In genomic region chr14:53216888-53217282, GRCh38 we compare ENCODE assay signal across 8 cellular contexts.
DNase-seq lines count a peak whose midpoint lies in the region; ATAC-seq and TF ChIP-seq lines count a peak whose summit lies in the region.
"Not testable (repeated sequence)": the region's sequence is repeated elsewhere in the genome, so short reads cannot be mapped to it uniquely, and the experiment has no call there.

No MANE protein-coding gene starts in this region.

- not testable (repeated sequence) for H3K36me3 Mint-ChIP-seq in CD4-positive, alpha-beta T cell (ENCODE audit: low read depth); activated T-helper 1 cell treated with anti-CD3 and anti-CD28 coated beads, Interleukin-12 subunit alpha, Interleukin-12 subunit beta, Interleukin-2, Interleukin-4 antibody, amounts not matched to agents 30 ng/mL and 10 ng/mL and 1 ng/mL, durations not matched to agents 14 hours and 24 hours and 36 hours (ENCODE audit: low read depth); central memory CD8-positive, alpha-beta T cell (ENCODE audit: insufficient read depth); neural crest cell (ENCODE audit: low read depth)

- H3K9me2 ChIP-seq in SU-DHL-6 (replicated peaks; ENCODE audit: insufficient read depth, low read length); hepatocyte (replicated peaks; ENCODE audit: insufficient read depth): not testable (repeated sequence)

- not testable (repeated sequence) for H3K79me2 ChIP-seq in SU-DHL-6 (ENCODE audit: insufficient read depth, low read length); hepatocyte

- TF ChIP-seq EP300 in stomach (IDR thresholded peaks at IDR 0.05) = not testable (repeated sequence)

- H2AFZ ChIP-seq in SU-DHL-6 (ENCODE audit: low read depth, low read length, severe bottlenecking) = peak overlapping the region; percentile 100
- peak overlapping the region; percentile 79 for H2AFZ ChIP-seq in hepatocyte

- TF ChIP-seq CTCF in CD4-positive, alpha-beta T cell (IDR thresholded peaks at IDR 0.05); SU-DHL-6 (IDR thresholded peaks at IDR 0.05; ENCODE audit: insufficient read depth, low read length, poor library complexity, severe bottlenecking); hepatocyte (IDR thresholded peaks at IDR 0.05; ENCODE audit: poor library complexity); neural crest cell (conservative IDR thresholded peaks at IDR 0.05); stomach (IDR thresholded peaks at IDR 0.05): not testable (repeated sequence)

- H3K9me3 ChIP-seq in CD4-positive, alpha-beta T cell (ENCODE audit: control insufficient read depth, low read length); HUES64 (ENCODE audit: insufficient read depth, low read depth, low read length); SU-DHL-6 (ENCODE audit: insufficient read depth, low read length); hepatocyte (ENCODE audit: low read depth); stomach: not testable (repeated sequence)

- intact Hi-C loops in CD4-positive, alpha-beta T cell (cut with DNase I, micrococcal nuclease) = loop anchor here in 1 of 2 experiments (5.0 kb wide), 1 partner anchor 65 kb away; the partner anchor contains the start of gene DDHD1
- intact Hi-C loops in activated T-helper 1 cell treated with anti-CD3 and anti-CD28 coated beads, Interleukin-12 subunit alpha, Interleukin-12 subunit beta, Interleukin-2, Interleukin-4 antibody, amounts not matched to agents 30 ng/mL and 10 ng/mL and 1 ng/mL, durations not matched to agents 14 hours and 24 hours and 36 hours (cut with micrococcal nuclease) = loop anchor here (1.0 kb wide), 2 partner anchors 26 to 64 kb away; partner anchors contain the start of gene DDHD1
- intact Hi-C loops in stomach (cut with DNase I; ENCODE audit: low total_unique reads) = not testable (repeated sequence)

- peaks cover 12% of the 10 kb centered on the region for H3K4me1 ChIP-seq in HUES64 (ENCODE audit: insufficient read depth, low read length)
- H3K4me1 ChIP-seq in hepatocyte (ENCODE audit: insufficient read depth) = not testable (repeated sequence)
- peaks cover 5 to 13% (median 9%) of the 10 kb centered on the region in 4 donors for H3K4me1 ChIP-seq in stomach

- H3F3A ChIP-seq in SU-DHL-6 (ENCODE audit: insufficient read depth) = not testable (repeated sequence)

- DNase-seq in CD4-positive, alpha-beta T cell; activated T-helper 1 cell treated with anti-CD3 and anti-CD28 coated beads, Interleukin-12 subunit alpha, Interleukin-12 subunit beta, Interleukin-2, Interleukin-4 antibody, amounts not matched to agents 30 ng/mL and 10 ng/mL and 1 ng/mL, durations not matched to agents 14 hours and 24 hours and 36 hours (ENCODE audit: low spot score); central memory CD8-positive, alpha-beta T cell (ENCODE audit: low spot score in 2 of 2); hepatocyte (ENCODE audit: low spot score); neural crest cell (ENCODE audit: low read depth, low spot score); stomach: not testable (repeated sequence)

- peaks cover 14% of the 10 kb centered on the region for H3K4me1 Mint-ChIP-seq in CD4-positive, alpha-beta T cell (ENCODE audit: low read depth)
- H3K4me1 Mint-ChIP-seq in activated T-helper 1 cell treated with anti-CD3 and anti-CD28 coated beads, Interleukin-12 subunit alpha, Interleukin-12 subunit beta, Interleukin-2, Interleukin-4 antibody, amounts not matched to agents 30 ng/mL and 10 ng/mL and 1 ng/mL, durations not matched to agents 14 hours and 24 hours and 36 hours (ENCODE audit: low read depth); central memory CD8-positive, alpha-beta T cell: not testable (repeated sequence)
- H3K4me1 Mint-ChIP-seq in neural crest cell = peaks cover 31% of the 10 kb centered on the region

- not testable (repeated sequence) for TF ChIP-seq POLR2A in stomach (IDR thresholded peaks at IDR 0.05)

- not testable (repeated sequence) for ATAC-seq in CD4-positive, alpha-beta T cell (ENCODE audit: poor library complexity); central memory CD8-positive, alpha-beta T cell (replicated peaks; ENCODE audit: extremely low read depth, poor library complexity, severe bottlenecking)

- H3K27ac Mint-ChIP-seq in CD4-positive, alpha-beta T cell = peak overlapping the region; percentile 51
- H3K27ac Mint-ChIP-seq in activated T-helper 1 cell treated with anti-CD3 and anti-CD28 coated beads, Interleukin-12 subunit alpha, Interleukin-12 subunit beta, Interleukin-2, Interleukin-4 antibody, amounts not matched to agents 30 ng/mL and 10 ng/mL and 1 ng/mL, durations not matched to agents 14 hours and 24 hours and 36 hours; central memory CD8-positive, alpha-beta T cell (ENCODE audit: low read depth); neural crest cell (ENCODE audit: unreplicated experiment): not testable (repeated sequence)

- not testable (repeated sequence) for H3K9ac ChIP-seq in HUES64 (ENCODE audit: low read depth, low read length)
- 0 out of 2 replicates have a peak overlapping the region, but pooled peaks have one; percentile 81 for H3K9ac ChIP-seq in SU-DHL-6 (ENCODE audit: low read length)

- not testable (repeated sequence) for H3K36me3 ChIP-seq in HUES64 (ENCODE audit: insufficient read depth, low read length); SU-DHL-6 (ENCODE audit: low read length); hepatocyte (replicated peaks; ENCODE audit: insufficient read depth, low read depth); stomach

- not testable (repeated sequence) for H3K9me3 Mint-ChIP-seq in CD4-positive, alpha-beta T cell; activated T-helper 1 cell treated with anti-CD3 and anti-CD28 coated beads, Interleukin-12 subunit alpha, Interleukin-12 subunit beta, Interleukin-2, Interleukin-4 antibody, amounts not matched to agents 30 ng/mL and 10 ng/mL and 1 ng/mL, durations not matched to agents 14 hours and 24 hours and 36 hours; central memory CD8-positive, alpha-beta T cell; neural crest cell

- peak overlapping the region; percentile 94 for H3K4me3 Mint-ChIP-seq in CD4-positive, alpha-beta T cell
- peak overlapping the region; percentile 85 for H3K4me3 Mint-ChIP-seq in activated T-helper 1 cell treated with anti-CD3 and anti-CD28 coated beads, Interleukin-12 subunit alpha, Interleukin-12 subunit beta, Interleukin-2, Interleukin-4 antibody, amounts not matched to agents 30 ng/mL and 10 ng/mL and 1 ng/mL, durations not matched to agents 14 hours and 24 hours and 36 hours
- peak overlapping the region; percentile 84 for H3K4me3 Mint-ChIP-seq in central memory CD8-positive, alpha-beta T cell
- H3K4me3 Mint-ChIP-seq in neural crest cell = peak overlapping the region; percentile 91

- CTCF ChIA-PET in CD4-positive, alpha-beta T cell (lab: Charles Lee) = interaction anchor here (1.0 to 1.7 kb wide), 3 partner anchors 12 to 64 kb away, joined by 3 to 10 read pairs (median 3); partner anchors contain the start of gene DDHD1

- 92% methylated on average over 4 of the region's 4 CpGs for WGBS in HUES64
- WGBS in hepatocyte (ENCODE audit: low lambda C conversion rate, missing lambda C conversion rate) = 95% methylated on average over 4 of the region's 4 CpGs
- WGBS in stomach, 5 donors = 83 to 100% (median 91%) methylated on average over 4 of the region's 4 CpGs

- not testable (repeated sequence) for H3K27me3 ChIP-seq in CD4-positive, alpha-beta T cell (ENCODE audit: control insufficient read depth, insufficient read depth, low read length); HUES64 (ENCODE audit: insufficient read depth, low read length); SU-DHL-6 (ENCODE audit: low read length); hepatocyte; stomach

- POLR2A ChIA-PET in CD4-positive, alpha-beta T cell (lab: Charles Lee) = interaction anchor here (2.2 to 2.5 kb wide), 2 partner anchors 64 to 108 kb away, joined by 10 to 36 read pairs; partner anchors contain the start of gene DDHD1

- H4K20me1 ChIP-seq in SU-DHL-6 (ENCODE audit: low read depth, low read length); hepatocyte (ENCODE audit: insufficient read depth, poor library complexity, severe bottlenecking): not testable (repeated sequence)

- H3K27ac ChIP-seq in CD4-positive, alpha-beta T cell (ENCODE audit: low read depth, low read length); HUES64 (ENCODE audit: low read depth, low read length); SU-DHL-6 (ENCODE audit: low read depth, low read length); hepatocyte; stomach: not testable (repeated sequence)

- H3K4me2 ChIP-seq in SU-DHL-6 (ENCODE audit: low read depth, low read length, poor library complexity, severe bottlenecking) = peak overlapping the region; percentile 94
- H3K4me2 ChIP-seq in hepatocyte = peak overlapping the region; percentile 87

- peak overlapping the region; percentile 62 for H3K4me3 ChIP-seq in HUES64 (ENCODE audit: low read length)
- H3K4me3 ChIP-seq in SU-DHL-6 (ENCODE audit: insufficient read depth, low read length, poor library complexity, severe bottlenecking) = peak overlapping the region; percentile 69
- not testable (repeated sequence) for H3K4me3 ChIP-seq in hepatocyte
- peak overlapping the region; percentile 57 to 65 (median 58) for H3K4me3 ChIP-seq in stomach

- H3K27me3 Mint-ChIP-seq in CD4-positive, alpha-beta T cell; activated T-helper 1 cell treated with anti-CD3 and anti-CD28 coated beads, Interleukin-12 subunit alpha, Interleukin-12 subunit beta, Interleukin-2, Interleukin-4 antibody, amounts not matched to agents 30 ng/mL and 10 ng/mL and 1 ng/mL, durations not matched to agents 14 hours and 24 hours and 36 hours (ENCODE audit: insufficient read depth); central memory CD8-positive, alpha-beta T cell; neural crest cell (ENCODE audit: low read depth): not testable (repeated sequence)
